In genomic region chr2:28342081-28342967, GRCh38 we compare ENCODE assay signal across 9 cellular contexts. TPM values are rescaled to one million over a fixed set of nuclear protein-coding genes. Genes with fewer than 3 reads are reported as not detected.
A peak's percentile ranks its signal among the peaks of the same experiment; 100 is the strongest.
DNase-seq lines count a peak whose midpoint lies in the region; ATAC-seq and TF ChIP-seq lines count a peak whose summit lies in the region.
"Had no signal": no experiment of that assay in that cellular context is flagged by ENCODE, and none has a peak within 500 bp of the region (broad histone marks: within the 10 kb centered on the region; RNA-seq: fewer than 3 reads in every experiment).

No MANE protein-coding gene starts in this region.

- H3K36me3 Mint-ChIP-seq in neural crest cell (ENCODE audit: low read depth) = no peaks in the 10 kb centered on the region
- H3K36me3 Mint-ChIP-seq in stimulated activated naive B cell treated with anti-CD40 and anti-IgM and Interleukin-4, amounts not matched to agents 10 μg/mL and 1 μg/mL and 100 μg/mL, for 72 hours = peaks cover 9 to 11% of the 10 kb centered on the region in 2 donors

- H3K4me1 ChIP-seq in ACC112 (ENCODE audit: control insufficient read depth, insufficient read depth, low read length, unreplicated experiment) (peaks cover 38% of the 10 kb centered on the region), Peyer's patch (peaks cover 0 to 23% (median 2%) of the 10 kb centered on the region in 4 donors)

- no peaks in the 10 kb centered on the region for H3K9me3 Mint-ChIP-seq in neural crest cell
- no peaks in the 10 kb centered on the region for H3K9me3 Mint-ChIP-seq in stimulated activated naive B cell treated with anti-CD40 and anti-IgM and Interleukin-4, amounts not matched to agents 10 μg/mL and 1 μg/mL and 100 μg/mL, for 72 hours

- H2AFZ ChIP-seq in ACC112 (ENCODE audit: low read length, unreplicated experiment) = peak overlapping the region; percentile 19

- peak overlapping the region; percentile 31 for H3K27ac Mint-ChIP-seq in neural crest cell (ENCODE audit: unreplicated experiment)
- H3K27ac Mint-ChIP-seq in stimulated activated naive B cell treated with anti-CD40 and anti-IgM and Interleukin-4, amounts not matched to agents 10 μg/mL and 1 μg/mL and 100 μg/mL, for 72 hours = no peak overlapping the region

- no peak for TF ChIP-seq POLR2A in Peyer's patch (IDR thresholded peaks at IDR 0.05)

- no peaks in the 10 kb centered on the region for H3K9me3 ChIP-seq in Peyer's patch

- ATAC-seq in stimulated activated naive B cell treated with anti-CD40 and anti-IgM and Interleukin-4, amounts not matched to agents 10 μg/mL and 1 μg/mL and 100 μg/mL, for 72 hours (replicated peaks) = no peak
- no peak for ATAC-seq in HG02610 (IDR thresholded peaks at IDR 0.05; ENCODE audit: unreplicated experiment)
- ATAC-seq in activated CD4-positive, CD25-positive, alpha-beta regulatory T cell treated with anti-CD3 and anti-CD28 coated beads, Interleukin-2, amount 50 U/mL, for 24 hours = no peak

- H3K4me3 ChIP-seq in ACC112 (ENCODE audit: low read depth, low read length) = peak overlapping the region; percentile 3; the same call in 1 of the 2 replicates
- no peak overlapping the region for H3K4me3 ChIP-seq in Peyer's patch

- H3K27ac ChIP-seq in ACC112 (ENCODE audit: low read depth, low read length) = peak overlapping the region; percentile 55
- H3K27ac ChIP-seq in Peyer's patch = peak overlapping the region; percentile 19 to 61 (median 49)

- peaks cover 31% of the 10 kb centered on the region for H3K4me1 Mint-ChIP-seq in neural crest cell
- peaks cover 2 to 14% of the 10 kb centered on the region in 2 donors for H3K4me1 Mint-ChIP-seq in stimulated activated naive B cell treated with anti-CD40 and anti-IgM and Interleukin-4, amounts not matched to agents 10 μg/mL and 1 μg/mL and 100 μg/mL, for 72 hours

- H3K27me3 ChIP-seq in ACC112 (ENCODE audit: insufficient read depth, low read length) = no peaks in the 10 kb centered on the region
- no peaks in the 10 kb centered on the region for H3K27me3 ChIP-seq in Peyer's patch

- no peaks in the 10 kb centered on the region for H3K36me3 ChIP-seq in ACC112 (ENCODE audit: insufficient read depth, low read length)
- H3K36me3 ChIP-seq in Peyer's patch = no peaks in the 10 kb centered on the region

- H3K79me2 ChIP-seq in ACC112 (ENCODE audit: control insufficient read depth, insufficient read depth, low read length, unreplicated experiment) = no peaks in the 10 kb centered on the region

- peak in 2 of 3 donors; percentile 49 to 67 for DNase-seq in Peyer's patch
- DNase-seq in fibroblast of peridontal ligament (ENCODE audit: extremely low read depth) = peak; percentile 81
- no peak for DNase-seq in neural crest cell (ENCODE audit: low read depth, low spot score)
- DNase-seq in stimulated activated CD4-positive, alpha-beta T cell treated with anti-CD3 and anti-CD28 coated beads, Interleukin-2, amount 100 ng/mL, for 48 hours = no peak
- DNase-seq in stimulated activated naive B cell treated with anti-CD40 and anti-IgM and Interleukin-4, amounts not matched to agents 10 μg/mL and 1 μg/mL and 100 μg/mL, for 72 hours = no peak
- DNase-seq: NCI-H1048 had no signal

- H3K4me3 Mint-ChIP-seq in neural crest cell = no peak overlapping the region
- no peak overlapping the region for H3K4me3 Mint-ChIP-seq in stimulated activated naive B cell treated with anti-CD40 and anti-IgM and Interleukin-4, amounts not matched to agents 10 μg/mL and 1 μg/mL and 100 μg/mL, for 72 hours

- TF ChIP-seq CTCF in Peyer's patch (IDR thresholded peaks at IDR 0.05) = no peak
- no peak for TF ChIP-seq CTCF in neural crest cell (conservative IDR thresholded peaks at IDR 0.05)

- H3K27me3 Mint-ChIP-seq in neural crest cell (ENCODE audit: low read depth) = no peaks in the 10 kb centered on the region
- H3K27me3 Mint-ChIP-seq in stimulated activated naive B cell treated with anti-CD40 and anti-IgM and Interleukin-4, amounts not matched to agents 10 μg/mL and 1 μg/mL and 100 μg/mL, for 72 hours = no peaks in the 10 kb centered on the region

RNA-seq across cellular contexts. Expression of gene FOSL2, which starts 50.3 kb away (rescaled TPM):
- total RNA-seq in Peyer's patch (100 to 1,000 TPM in 3 of 4 donors, 10 to 100 TPM in 1; 46.2 to 239 (median 207) TPM), neural crest cell (2.2 and 2.9 TPM in 2 replicates)

Comparison
In these comparisons a context has a peak if more than half of its experiments do, and no peak if none do; other contexts are left out.
1. DNase-seq: peak in Peyer's patch (2 of 3) and fibroblast of peridontal ligament (single experiment); none in neural crest cell (single experiment), stimulated activated CD4-positive, alpha-beta T cell treated with anti-CD3 and anti-CD28 coated beads, Interleukin-2, amount 100 ng/mL, for 48 hours (0 of 2) and stimulated activated naive B cell treated with anti-CD40 and anti-IgM and Interleukin-4, amounts not matched to agents 10 μg/mL and 1 μg/mL and 100 μg/mL, for 72 hours (single experiment).
2. RNA of gene FOSL2, which starts 50.3 kb away (total RNA-seq): 46.2 to 239 TPM in Peyer's patch; 2.2 to 2.9 TPM in neural crest cell; every median in the first group is over 10 times any median in the second.